Comparison of ENCODE assay signal across 21 cellular contexts in genomic region chr14:58656671-58657411, GRCh38. TPM values are rescaled to one million over a fixed set of nuclear protein-coding genes. Genes with fewer than 3 reads are reported as not detected.
"Had no signal": no experiment of that assay in that cellular context is flagged by ENCODE, and none has a peak within 500 bp of the region (broad histone marks: within the 10 kb centered on the region; RNA-seq: fewer than 3 reads in every experiment).

No MANE protein-coding gene starts in this region.

- H3K27me3 ChIP-seq: breast epithelium, dorsolateral prefrontal cortex, tibial artery, vagina had no signal

- ATAC-seq: activated CD8-positive, alpha-beta memory T cell treated with anti-CD3 and anti-CD28 coated beads, Interleukin-2, amount 10 ng/mL, durations not matched to agents 7 days and 5 days; activated naive CD8-positive, alpha-beta T cell treated with anti-CD3 and anti-CD28 coated beads, Interleukin-2, amount 50 U/mL, for 24 hours; right cardiac atrium had no signal

- DNase-seq: activated CD4-positive, alpha-beta memory T cell treated with anti-CD3 and anti-CD28 coated beads for 36 hours; activated CD8-positive, alpha-beta memory T cell treated with anti-CD3 and anti-CD28 coated beads, Interleukin-2, amount 10 ng/mL, durations not matched to agents 7 days and 5 days; activated naive CD4-positive, alpha-beta T cell treated with anti-CD3 and anti-CD28 coated beads for 36 hours; activated naive CD8-positive, alpha-beta T cell treated with anti-CD3 and anti-CD28 coated beads, Interleukin-2, amount 50 U/mL, for 24 hours; activated T-cell treated with anti-CD3 and anti-CD28 coated beads, Interleukin-2, amount 50 U/mL, for 1 hour; aorta; endodermal cell; head of caudate nucleus; immature natural killer cell; nephron progenitor cell; right cardiac atrium; stimulated activated CD4-positive, alpha-beta T cell treated with anti-CD3 and anti-CD28 coated beads, Interleukin-4, amount 100 ng/mL, for 24 hours; stimulated activated naive CD4-positive, alpha-beta T cell; tibial artery had no signal

- H3K36me3 ChIP-seq: breast epithelium, prostate gland, tibial artery, vagina had no signal

- H3K27ac Mint-ChIP-seq: activated CD4-positive, alpha-beta memory T cell treated with anti-CD3 and anti-CD28 coated beads for 36 hours; activated CD8-positive, alpha-beta memory T cell treated with anti-CD3 and anti-CD28 coated beads, Interleukin-2, amount 10 ng/mL, durations not matched to agents 7 days and 5 days; activated naive CD4-positive, alpha-beta T cell treated with anti-CD3 and anti-CD28 coated beads for 36 hours; activated naive CD8-positive, alpha-beta T cell treated with anti-CD3 and anti-CD28 coated beads, Interleukin-2, amount 50 U/mL, for 24 hours; endodermal cell; immature natural killer cell; nephron progenitor cell had no signal

- H3K27ac ChIP-seq: breast epithelium, prostate gland, skin epidermis, tibial artery, vagina, VCaP had no signal

- H3K4me1 Mint-ChIP-seq: activated CD8-positive, alpha-beta memory T cell treated with anti-CD3 and anti-CD28 coated beads, Interleukin-2, amount 10 ng/mL, durations not matched to agents 7 days and 5 days; activated naive CD8-positive, alpha-beta T cell treated with anti-CD3 and anti-CD28 coated beads, Interleukin-2, amount 50 U/mL, for 24 hours; immature natural killer cell had no signal

- H3K36me3 Mint-ChIP-seq: activated CD4-positive, alpha-beta memory T cell treated with anti-CD3 and anti-CD28 coated beads for 36 hours; activated CD8-positive, alpha-beta memory T cell treated with anti-CD3 and anti-CD28 coated beads, Interleukin-2, amount 10 ng/mL, durations not matched to agents 7 days and 5 days; immature natural killer cell had no signal

- H3K4me3 ChIP-seq: breast epithelium, dorsolateral prefrontal cortex, prostate gland, skin epidermis, tibial artery, vagina had no signal

- H3K27me3 Mint-ChIP-seq: activated naive CD8-positive, alpha-beta T cell treated with anti-CD3 and anti-CD28 coated beads, Interleukin-2, amount 50 U/mL, for 24 hours had no signal

- H3K4me3 Mint-ChIP-seq: activated CD4-positive, alpha-beta memory T cell treated with anti-CD3 and anti-CD28 coated beads for 36 hours; activated CD8-positive, alpha-beta memory T cell treated with anti-CD3 and anti-CD28 coated beads, Interleukin-2, amount 10 ng/mL, durations not matched to agents 7 days and 5 days; activated naive CD4-positive, alpha-beta T cell treated with anti-CD3 and anti-CD28 coated beads for 36 hours; activated naive CD8-positive, alpha-beta T cell treated with anti-CD3 and anti-CD28 coated beads, Interleukin-2, amount 50 U/mL, for 24 hours; endodermal cell; immature natural killer cell; nephron progenitor cell had no signal

- H3K4me1 ChIP-seq: breast epithelium, prostate gland had no signal

- H3K9me3 ChIP-seq: breast epithelium, prostate gland, tibial artery, vagina had no signal

- H3K9me3 Mint-ChIP-seq: activated CD4-positive, alpha-beta memory T cell treated with anti-CD3 and anti-CD28 coated beads for 36 hours; activated naive CD4-positive, alpha-beta T cell treated with anti-CD3 and anti-CD28 coated beads for 36 hours; activated naive CD8-positive, alpha-beta T cell treated with anti-CD3 and anti-CD28 coated beads, Interleukin-2, amount 50 U/mL, for 24 hours; activated T-helper 2 cell treated with anti-CD3 and anti-CD28 coated beads, Interferon-gamma antibody, Interleukin-2, Interleukin-4, amounts not matched to agents 10 μg/mL and 5 μg/mL and 100 μg/mL, durations not matched to agents 14 hours and 24 hours and 36 hours; endodermal cell had no signal

RNA-seq across cellular contexts. Expression of gene DACT1, which starts 19.1 kb away (rescaled TPM):
- polyA plus RNA-seq: immature natural killer cell had no signal
